17 cellular contexts compared by ENCODE assay signal in genomic region chr16:87047221-87048037, GRCh38.
DNase-seq lines count a peak whose midpoint lies in the region; ATAC-seq, FAIRE-seq and TF ChIP-seq lines count a peak whose summit lies in the region.
"Had no signal": no experiment of that assay in that cellular context is flagged by ENCODE, and none has a peak within 500 bp of the region (broad histone marks: within the 10 kb centered on the region; RNA-seq: fewer than 3 reads in every experiment).

No MANE protein-coding gene starts in this region.

- DNase-seq in COLO668 (lab: John Stamatoyannopoulos, UW; ENCODE audit: unreplicated experiment), result peak; percentile 46
- peak; percentile 3 for DNase-seq in HCEC 1CT
- peak; percentile 75 for DNase-seq in NCI-H748 (lab: John Stamatoyannopoulos, UW; ENCODE audit: unreplicated experiment)
- DNase-seq in endothelial cell of umbilical vein (ENCODE audit: low read depth, low spot score), result peak; percentile 44
- no peak for DNase-seq in SW 1271 (lab: John Stamatoyannopoulos, UW)
- DNase-seq in DMS79 (lab: John Stamatoyannopoulos, UW), result no peak
- DNase-seq in germinal center (ENCODE audit: low spot score), result no peak
- DNase-seq: activated CD8-positive, alpha-beta T cell treated with anti-CD3 and anti-CD28 coated beads, Interleukin-2, amount 10 ng/mL, durations not matched to agents 7 days and 5 days; adrenal gland; cerebellar nuclear complex; gastrocnemius medialis; HFFc6; NCI-H510A treated with DMSO at 0.1 percent for 48 hours; small intestine had no signal

- CTCF ChIA-PET in endothelial cell of umbilical vein (lab: Charles Lee), result interaction anchor here (0.6 to 3.4 kb wide), 8 partner anchors 10 to 483 kb away, joined by 3 to 17 read pairs (median 3); no protein-coding TSS in a partner anchor

- no peak for TF ChIP-seq CTCF in endothelial cell of umbilical vein (IDR thresholded peaks at IDR 0.05; ENCODE audit: extremely low read depth in 1 of 2, insufficient read depth in 1 of 2, low read depth in 1 of 2, low read length in 2 of 2)

- ATAC-seq in GM19455 (IDR thresholded peaks at IDR 0.05; ENCODE audit: unreplicated experiment), result no peak
- ATAC-seq: activated CD8-positive, alpha-beta T cell treated with anti-CD3 and anti-CD28 coated beads, Interleukin-2, amount 10 ng/mL, durations not matched to agents 7 days and 5 days; gastrocnemius medialis; left lobe of liver had no signal

- peaks cover 11% of the 10 kb centered on the region for H3K4me1 ChIP-seq in endothelial cell of umbilical vein (ENCODE audit: control insufficient read depth, extremely low read depth, insufficient read depth, low read length)
- H3K4me1 ChIP-seq: adrenal gland, gastrocnemius medialis had no signal

- no peak for TF ChIP-seq POLR2A in endothelial cell of umbilical vein (IDR thresholded peaks at IDR 0.05; ENCODE audit: low read depth, low read length)

- no peaks in the 10 kb centered on the region for H3K9me1 ChIP-seq in endothelial cell of umbilical vein (replicated peaks; ENCODE audit: control insufficient read depth, extremely low read depth, insufficient read depth, low read length)

- peaks cover 0 to 7% of the 10 kb centered on the region in 2 experiments for H3K27me3 ChIP-seq in endothelial cell of umbilical vein (ENCODE audit: control insufficient read depth in 2 of 2, insufficient read depth in 2 of 2, low read length in 2 of 2)

- H2AFZ ChIP-seq in endothelial cell of umbilical vein (ENCODE audit: low read depth, low read length), result no peak overlapping the region

- FAIRE-seq in endothelial cell of umbilical vein (lab: Jason Lieb, UNC), result no peak
- FAIRE-seq: RCC 7860, small intestine had no signal

- no peaks in the 10 kb centered on the region for H4K20me1 ChIP-seq in endothelial cell of umbilical vein (replicated peaks; ENCODE audit: control insufficient read depth, extremely low read depth, insufficient read depth, low read length)

- no peak overlapping the region for H3K27ac ChIP-seq in endothelial cell of umbilical vein (ENCODE audit: insufficient read depth, low read depth, low read length)
- H3K27ac ChIP-seq: adrenal gland, gastrocnemius medialis had no signal

- no peak overlapping the region for H3K4me2 ChIP-seq in endothelial cell of umbilical vein (ENCODE audit: insufficient read depth, low read length)

- no peaks in the 10 kb centered on the region for H3K9me3 ChIP-seq in endothelial cell of umbilical vein (replicated peaks; ENCODE audit: control insufficient read depth, insufficient read depth, low read length)
- H3K9me3 ChIP-seq: adrenal gland, gastrocnemius medialis had no signal

- H3K4me3 ChIP-seq in endothelial cell of umbilical vein (replicated peaks in 1 of 3; ENCODE audit: insufficient read depth in 1 of 3, low read depth in 1 of 3, low read length in 3 of 3), result no peak overlapping the region
- H3K4me3 ChIP-seq: adrenal gland, gastrocnemius medialis had no signal

- BruUV-seq in endothelial cell of umbilical vein (replicated peaks; lab: Mats Ljungman, UMichigan), result no TSS peak

- intact Hi-C loops in endothelial cell of umbilical vein (cut with micrococcal nuclease), result no loop called here

- dilution Hi-C loops in endothelial cell of umbilical vein (cut with MboI; ENCODE audit: extremely low pct_ligation_motif_present, low sequenced_read_pairs), result no loop called here

- no peak overlapping the region for H3K9ac ChIP-seq in endothelial cell of umbilical vein (replicated peaks; ENCODE audit: extremely low read depth, insufficient read depth, low read length)

- POLR2A ChIA-PET in endothelial cell of umbilical vein (lab: Charles Lee), result no interaction called here

- H3K79me2 ChIP-seq in endothelial cell of umbilical vein (ENCODE audit: control insufficient read depth, insufficient read depth, low read length), result no peaks in the 10 kb centered on the region

- H3K36me3 ChIP-seq in endothelial cell of umbilical vein (ENCODE audit: control insufficient read depth in 2 of 2, extremely low read depth in 1 of 2, insufficient read depth in 2 of 2, low read length in 2 of 2), result no peaks in the 10 kb centered on the region
- H3K36me3 ChIP-seq: adrenal gland, gastrocnemius medialis had no signal

TF ChIP-seq in endothelial cell of umbilical vein, 7 proteins besides CTCF, POLR2A, EP300 and RAD21:
- TF ChIP-seq EZH2 (IDR thresholded peaks at IDR 0.05; ENCODE audit: borderline replicate concordance, low read depth, low read length, severe bottlenecking), result no peak
- no peak for TF ChIP-seq MYC (IDR thresholded peaks at IDR 0.05; ENCODE audit: low read depth, low read length)
- no peak for TF ChIP-seq JUN (IDR thresholded peaks at IDR 0.05; ENCODE audit: borderline replicate concordance, insufficient read depth, insufficient read length, low read depth)
- TF ChIP-seq POLR2AphosphoS5 (IDR thresholded peaks at IDR 0.05; ENCODE audit: insufficient read depth, low read depth, low read length), result no peak
- no peak for TF ChIP-seq GATA2 (IDR thresholded peaks at IDR 0.05; ENCODE audit: insufficient read depth, insufficient read length, low read depth, low read length)
- TF ChIP-seq MAX (IDR thresholded peaks at IDR 0.05; ENCODE audit: insufficient read depth, insufficient read length), result no peak
- TF ChIP-seq FOS (IDR thresholded peaks at IDR 0.05; ENCODE audit: borderline replicate concordance, insufficient read depth, low read length), result no peak
TF ChIP-seq in endothelial cell of umbilical vein: peak in this region for 0.

Comparison
In these comparisons a context has a peak if more than half of its experiments do, and no peak if none do; other contexts are left out.
1. DNase-seq: peak in COLO668 (single experiment), HCEC 1CT (single experiment), NCI-H748 (single experiment) and endothelial cell of umbilical vein (single experiment); none in SW 1271 (0 of 2), DMS79 (single experiment) and germinal center (single experiment).